ENCODE assay signal across 31 cellular contexts in genomic region chr1:1899967-1900327, GRCh38. TPM values are rescaled to one million over a fixed set of nuclear protein-coding genes. Genes with fewer than 3 reads are reported as not detected.
"Had no signal": no experiment of that assay in that cellular context is flagged by ENCODE, and none has a peak within 500 bp of the region (broad histone marks: within the 10 kb centered on the region; RNA-seq: fewer than 3 reads in every experiment).

No MANE protein-coding gene starts in this region.

- ATAC-seq: body of pancreas; heart right ventricle; lower lobe of right lung; sciatic nerve; stimulated activated naive CD8-positive, alpha-beta T cell treated with anti-CD3 and anti-CD28 coated beads, Interleukin-15, Interleukin-2, amounts not matched to agents 100 U/mL and 50 U/mL, for 24 hours had no signal

- H3K27ac ChIP-seq: body of pancreas, colonic mucosa, epithelial cell of prostate, esophagus squamous epithelium, heart right ventricle, lower lobe of right lung, neutrophil, ovary, skin epidermis, testis, transverse colon had no signal

- H3K27me3 ChIP-seq: body of pancreas, colonic mucosa, heart right ventricle, ovary, testis, transverse colon had no signal

- H3K36me3 Mint-ChIP-seq: activated naive CD4-positive, alpha-beta T cell treated with anti-CD3 and anti-CD28 coated beads, Interleukin-2, amount 50 U/mL, for 72 hours had no signal

- H3K36me3 ChIP-seq: colonic mucosa, esophagus squamous epithelium, heart right ventricle, lower lobe of right lung, neutrophil, ovary, transverse colon had no signal

- H3K9me3 Mint-ChIP-seq: activated B cell treated with CpG ODN at 0.5 μM for 24 hours; activated CD8-positive, alpha-beta T cell treated with anti-CD3 and anti-CD28 coated beads for 36 hours; activated naive CD4-positive, alpha-beta T cell treated with anti-CD3 and anti-CD28 coated beads, Interleukin-2, amount 50 U/mL, for 72 hours; activated T-cell treated with anti-CD3 and anti-CD28 coated beads, Interleukin-2, amount 50 U/mL, for 4 hours; activated T-helper 2 cell treated with anti-CD3 and anti-CD28 coated beads, Interferon-gamma antibody, Interleukin-2, Interleukin-4, amounts not matched to agents 10 μg/mL and 5 μg/mL and 100 μg/mL, durations not matched to agents 14 hours and 24 hours and 36 hours; nephron; T-helper 2 cell treated with Interferon-gamma antibody and Interleukin-4, amounts not matched to agents 5 μg/mL and 100 μg/mL, for 36 hours had no signal

- H3K4me3 Mint-ChIP-seq: activated B cell treated with CpG ODN at 0.5 μM for 24 hours; activated CD8-positive, alpha-beta T cell treated with anti-CD3 and anti-CD28 coated beads for 36 hours; activated T-cell treated with anti-CD3 and anti-CD28 coated beads, Interleukin-2, amount 50 U/mL, for 4 hours; nephron; T-helper 2 cell treated with Interferon-gamma antibody and Interleukin-4, amounts not matched to agents 5 μg/mL and 100 μg/mL, for 36 hours had no signal

- H3K9me3 ChIP-seq: body of pancreas, colonic mucosa, esophagus squamous epithelium, lower lobe of right lung, neutrophil, ovary, testis, transverse colon had no signal

- H3K27me3 Mint-ChIP-seq: activated B cell treated with CpG ODN at 0.5 μM for 24 hours had no signal

- DNase-seq: activated B cell treated with CpG ODN at 0.5 μM for 24 hours; activated CD4-positive, alpha-beta T cell treated with anti-CD3 and anti-CD28 coated beads, Interleukin-2, amount 50 U/mL, for 1 hour; activated CD8-positive, alpha-beta T cell treated with anti-CD3 and anti-CD28 coated beads for 36 hours; activated naive CD4-positive, alpha-beta T cell; activated T-cell treated with anti-CD3 and anti-CD28 coated beads, Interleukin-2, amount 50 U/mL, for 4 hours; anterior cingulate cortex; body of pancreas; colonic mucosa; effector CD8-positive, alpha-beta T cell; esophagus squamous epithelium; foreskin melanocyte; heart right ventricle; kidney glomerular epithelial cell; lower lobe of right lung; mesenchymal stem cell; ovary; stimulated activated CD4-positive, alpha-beta T cell treated with anti-CD3 and anti-CD28 coated beads, Interleukin-12 subunit alpha, Interleukin-12 subunit beta, amount 100 ng/mL, for 4 hours; stimulated activated CD4-positive, alpha-beta T cell treated with anti-CD3 and anti-CD28 coated beads, Interleukin-4, amount 100 ng/mL, for 1 hour; stimulated activated naive CD8-positive, alpha-beta T cell treated with anti-CD3 and anti-CD28 coated beads, Interleukin-15, Interleukin-2, amounts not matched to agents 100 U/mL and 50 U/mL, for 24 hours; testis; transverse colon had no signal

- H3K4me3 ChIP-seq: body of pancreas, colonic mucosa, esophagus squamous epithelium, heart right ventricle, lower lobe of right lung, ovary, skin epidermis, testis, transverse colon had no signal

- H3K27ac Mint-ChIP-seq: activated B cell treated with CpG ODN at 0.5 μM for 24 hours; activated CD8-positive, alpha-beta T cell treated with anti-CD3 and anti-CD28 coated beads for 36 hours; activated naive CD4-positive, alpha-beta T cell treated with anti-CD3 and anti-CD28 coated beads, Interleukin-2, amount 50 U/mL, for 72 hours; activated T-helper 2 cell treated with anti-CD3 and anti-CD28 coated beads, Interferon-gamma antibody, Interleukin-2, Interleukin-4, amounts not matched to agents 10 μg/mL and 5 μg/mL and 100 μg/mL, durations not matched to agents 14 hours and 24 hours and 36 hours; nephron; progenitor cell of endocrine pancreas; T-helper 2 cell treated with Interferon-gamma antibody and Interleukin-4, amounts not matched to agents 5 μg/mL and 100 μg/mL, for 36 hours had no signal

RNA-seq across cellular contexts. Expression of gene CALML6, which starts 15.1 kb away (rescaled TPM):
- total RNA-seq: lower lobe of right lung had no signal

RNA-seq across cellular contexts. Expression of gene TMEM52, which starts 19.1 kb away (rescaled TPM):
- total RNA-seq: urinary bladder had no signal
